ENCODE assay signal across 8 cellular contexts in genomic region chr16:71537643-71538042, GRCh38. TPM values are rescaled to one million over a fixed set of nuclear protein-coding genes. Genes with fewer than 3 reads are reported as not detected.
DNase-seq lines count a peak whose midpoint lies in the region; ATAC-seq, FAIRE-seq and TF ChIP-seq lines count a peak whose summit lies in the region.

No MANE protein-coding gene starts in this region.

- no peak overlapping the region for H4K5ac ChIP-seq in mesendoderm (ENCODE audit: low read length)

- H3K36me3 ChIP-seq in mesendoderm (ENCODE audit: control insufficient read depth, insufficient read depth, low read length) = no peaks in the 10 kb centered on the region

- no peaks in the 10 kb centered on the region for H3K79me2 ChIP-seq in mesendoderm (ENCODE audit: control insufficient read depth, insufficient read depth, low read length)

- H3K4me3 ChIP-seq in cardiac fibroblast (replicated peaks in 1 of 2; ENCODE audit: low read depth in 2 of 2, low read length in 2 of 2) (no peak overlapping the region), mesendoderm (ENCODE audit: low read length) (no peak overlapping the region), lower leg skin (ENCODE audit: low read depth, poor library complexity, severe bottlenecking) (no peak overlapping the region)

- FAIRE-seq in HTR-8/SVneo (lab: Jason Lieb, UNC) = peak; percentile 98

- H3K18ac ChIP-seq in mesendoderm (ENCODE audit: low read length) = no peak overlapping the region

- H2BK15ac ChIP-seq in mesendoderm (replicated peaks; ENCODE audit: low read depth) = no peak overlapping the region

- no peak overlapping the region for H3K4ac ChIP-seq in mesendoderm (ENCODE audit: low read depth, low read length)

- no CpG with 5 or more reads among the region's 6 CpGs for WGBS in mesendoderm (ENCODE audit: extremely low coverage, insufficient coverage, low lambda C conversion rate)
- WGBS in lower leg skin, 2 donors = 54 to 61% methylated on average over 6 of the region's 6 CpGs

- H3K27me3 ChIP-seq in mesendoderm (ENCODE audit: insufficient read depth, low read length, poor library complexity) = no peaks in the 10 kb centered on the region

- no peaks in the 10 kb centered on the region for H3K79me1 ChIP-seq in mesendoderm (ENCODE audit: low read length)

- H2BK5ac ChIP-seq in mesendoderm (ENCODE audit: low read length) = no peak overlapping the region

- H3K4me2 ChIP-seq in mesendoderm (ENCODE audit: low read length) = no peak overlapping the region

- no peak overlapping the region for H3K23ac ChIP-seq in mesendoderm (ENCODE audit: low read length)

- peak; percentile 70 for TF ChIP-seq CTCF in cardiac fibroblast (IDR thresholded peaks at IDR 0.05; ENCODE audit: low read depth, low read length)
- TF ChIP-seq CTCF in lower leg skin (IDR thresholded peaks at IDR 0.05) = no peak

- TF ChIP-seq POLR2A in lower leg skin (IDR thresholded peaks at IDR 0.05) = no peak

- no peak overlapping the region for H4K8ac ChIP-seq in mesendoderm (ENCODE audit: low read depth, low read length)

- no peak overlapping the region for H3K56ac ChIP-seq in mesendoderm (ENCODE audit: low read length)

- ATAC-seq in GM18502 (IDR thresholded peaks at IDR 0.05; ENCODE audit: poor library complexity, unreplicated experiment) = peak; percentile 78

- H3K9ac ChIP-seq in mesendoderm (ENCODE audit: low read length) = no peak overlapping the region

- in situ Hi-C loops in SK-MEL-5 (cut with HindIII; ENCODE audit: low pct_unique_long_range_greater_than_20kb, low sequenced_read_pairs) = no loop called here

- no peak overlapping the region for H2BK120ac ChIP-seq in mesendoderm (ENCODE audit: low read depth, low read length)

- no peak overlapping the region for H2AK5ac ChIP-seq in mesendoderm (ENCODE audit: low read length)

- intact Hi-C loops in lower leg skin (cut with DNase I; ENCODE audit: low total_unique reads) = no loop called here

- DNase-seq in AML-193 (lab: John Stamatoyannopoulos, UW) = peak; percentile 10 to 52
- DNase-seq in HTR-8/SVneo (ENCODE audit: insufficient read length, low spot score) = peak; percentile 68
- DNase-seq in SK-MEL-5 (ENCODE audit: low read depth, low spot score) = peak; percentile 65
- peak; percentile 52 to 61 for DNase-seq in cardiac fibroblast (ENCODE audit: low read depth in 2 of 2)
- DNase-seq in mesendoderm = peak; percentile 76
- DNase-seq in foreskin melanocyte = no peak
- no peak for DNase-seq in lower leg skin (ENCODE audit: low spot score in 2 of 2)

- no peaks in the 10 kb centered on the region for H3K4me1 ChIP-seq in mesendoderm (ENCODE audit: control insufficient read depth, low read depth, low read length)

- H3K27ac ChIP-seq in mesendoderm (ENCODE audit: low read depth, low read length) = no peak overlapping the region

RNA-seq across cellular contexts. Expression of gene CHST4, which starts 11.4 kb away (rescaled TPM):
- not detected in 2 replicates for total RNA-seq in SK-MEL-5 (2014; rRNA removed; shearing (Covaris generic))
- polyA plus RNA-seq in SK-MEL-5 (2015; cell fraction: cytosol; rRNA removed) = not detected in 2 replicates
- not detected in 2 replicates for polyA plus RNA-seq in SK-MEL-5 (2015; cell fraction: nucleus; rRNA removed)
- polyA plus RNA-seq in mesendoderm (2013, experiment 1 of 2) = 4.3 TPM
- 4.6 TPM for polyA plus RNA-seq in mesendoderm (2013, experiment 2 of 2)
- not detected for total RNA-seq in lower leg skin

RNA-seq across cellular contexts. Expression of gene TAT, which starts 39.2 kb away (rescaled TPM):
- not detected in 2 replicates for total RNA-seq in SK-MEL-5 (2014; rRNA removed; shearing (Covaris generic))
- not detected in 2 replicates for polyA plus RNA-seq in SK-MEL-5 (2015; cell fraction: cytosol; rRNA removed)
- not detected in 2 replicates for polyA plus RNA-seq in SK-MEL-5 (2015; cell fraction: nucleus; rRNA removed)
- 0.03 TPM for polyA plus RNA-seq in mesendoderm (2013, experiment 1 of 2)
- 0.01 TPM for polyA plus RNA-seq in mesendoderm (2013, experiment 2 of 2)
- not detected for total RNA-seq in lower leg skin

RNA-seq across cellular contexts. Expression of gene ZNF19, which starts 48.5 kb away (rescaled TPM):
- total RNA-seq in SK-MEL-5 (2014; rRNA removed; shearing (Covaris generic)) = 2.2 and 3.3 TPM in 2 replicates
- 1.0 and 1.4 TPM in 2 replicates for polyA plus RNA-seq in SK-MEL-5 (2015; cell fraction: cytosol; rRNA removed)
- polyA plus RNA-seq in SK-MEL-5 (2015; cell fraction: nucleus; rRNA removed) = 11.4 and 15.3 TPM in 2 replicates
- polyA plus RNA-seq in mesendoderm (2013, experiment 1 of 2) = 1.1 TPM
- 1.1 TPM for polyA plus RNA-seq in mesendoderm (2013, experiment 2 of 2)
- 1 to 10 TPM in 3 of 4 donors, under 1 TPM in 1; 0.84 to 4.2 (median 2.5) TPM for total RNA-seq in lower leg skin

Comparison
In these comparisons a context has a peak if more than half of its experiments do, and no peak if none do; other contexts are left out.
1. DNase-seq: peak in AML-193 (2 of 2), HTR-8/SVneo (single experiment), SK-MEL-5 (single experiment), cardiac fibroblast (2 of 2) and mesendoderm (single experiment); none in foreskin melanocyte (single experiment) and lower leg skin (0 of 2).